In genomic region chr9:20620658-20621552, GRCh38 we compare ENCODE assay signal across 1 cellular context.
TF ChIP-seq lines count a peak whose summit lies in the region.

No MANE protein-coding gene starts in this region.

TF ChIP-seq in H1, 55 proteins besides CTCF, POLR2A, EP300 and RAD21 (continued from another document):
- TF ChIP-seq, protein P1, sequence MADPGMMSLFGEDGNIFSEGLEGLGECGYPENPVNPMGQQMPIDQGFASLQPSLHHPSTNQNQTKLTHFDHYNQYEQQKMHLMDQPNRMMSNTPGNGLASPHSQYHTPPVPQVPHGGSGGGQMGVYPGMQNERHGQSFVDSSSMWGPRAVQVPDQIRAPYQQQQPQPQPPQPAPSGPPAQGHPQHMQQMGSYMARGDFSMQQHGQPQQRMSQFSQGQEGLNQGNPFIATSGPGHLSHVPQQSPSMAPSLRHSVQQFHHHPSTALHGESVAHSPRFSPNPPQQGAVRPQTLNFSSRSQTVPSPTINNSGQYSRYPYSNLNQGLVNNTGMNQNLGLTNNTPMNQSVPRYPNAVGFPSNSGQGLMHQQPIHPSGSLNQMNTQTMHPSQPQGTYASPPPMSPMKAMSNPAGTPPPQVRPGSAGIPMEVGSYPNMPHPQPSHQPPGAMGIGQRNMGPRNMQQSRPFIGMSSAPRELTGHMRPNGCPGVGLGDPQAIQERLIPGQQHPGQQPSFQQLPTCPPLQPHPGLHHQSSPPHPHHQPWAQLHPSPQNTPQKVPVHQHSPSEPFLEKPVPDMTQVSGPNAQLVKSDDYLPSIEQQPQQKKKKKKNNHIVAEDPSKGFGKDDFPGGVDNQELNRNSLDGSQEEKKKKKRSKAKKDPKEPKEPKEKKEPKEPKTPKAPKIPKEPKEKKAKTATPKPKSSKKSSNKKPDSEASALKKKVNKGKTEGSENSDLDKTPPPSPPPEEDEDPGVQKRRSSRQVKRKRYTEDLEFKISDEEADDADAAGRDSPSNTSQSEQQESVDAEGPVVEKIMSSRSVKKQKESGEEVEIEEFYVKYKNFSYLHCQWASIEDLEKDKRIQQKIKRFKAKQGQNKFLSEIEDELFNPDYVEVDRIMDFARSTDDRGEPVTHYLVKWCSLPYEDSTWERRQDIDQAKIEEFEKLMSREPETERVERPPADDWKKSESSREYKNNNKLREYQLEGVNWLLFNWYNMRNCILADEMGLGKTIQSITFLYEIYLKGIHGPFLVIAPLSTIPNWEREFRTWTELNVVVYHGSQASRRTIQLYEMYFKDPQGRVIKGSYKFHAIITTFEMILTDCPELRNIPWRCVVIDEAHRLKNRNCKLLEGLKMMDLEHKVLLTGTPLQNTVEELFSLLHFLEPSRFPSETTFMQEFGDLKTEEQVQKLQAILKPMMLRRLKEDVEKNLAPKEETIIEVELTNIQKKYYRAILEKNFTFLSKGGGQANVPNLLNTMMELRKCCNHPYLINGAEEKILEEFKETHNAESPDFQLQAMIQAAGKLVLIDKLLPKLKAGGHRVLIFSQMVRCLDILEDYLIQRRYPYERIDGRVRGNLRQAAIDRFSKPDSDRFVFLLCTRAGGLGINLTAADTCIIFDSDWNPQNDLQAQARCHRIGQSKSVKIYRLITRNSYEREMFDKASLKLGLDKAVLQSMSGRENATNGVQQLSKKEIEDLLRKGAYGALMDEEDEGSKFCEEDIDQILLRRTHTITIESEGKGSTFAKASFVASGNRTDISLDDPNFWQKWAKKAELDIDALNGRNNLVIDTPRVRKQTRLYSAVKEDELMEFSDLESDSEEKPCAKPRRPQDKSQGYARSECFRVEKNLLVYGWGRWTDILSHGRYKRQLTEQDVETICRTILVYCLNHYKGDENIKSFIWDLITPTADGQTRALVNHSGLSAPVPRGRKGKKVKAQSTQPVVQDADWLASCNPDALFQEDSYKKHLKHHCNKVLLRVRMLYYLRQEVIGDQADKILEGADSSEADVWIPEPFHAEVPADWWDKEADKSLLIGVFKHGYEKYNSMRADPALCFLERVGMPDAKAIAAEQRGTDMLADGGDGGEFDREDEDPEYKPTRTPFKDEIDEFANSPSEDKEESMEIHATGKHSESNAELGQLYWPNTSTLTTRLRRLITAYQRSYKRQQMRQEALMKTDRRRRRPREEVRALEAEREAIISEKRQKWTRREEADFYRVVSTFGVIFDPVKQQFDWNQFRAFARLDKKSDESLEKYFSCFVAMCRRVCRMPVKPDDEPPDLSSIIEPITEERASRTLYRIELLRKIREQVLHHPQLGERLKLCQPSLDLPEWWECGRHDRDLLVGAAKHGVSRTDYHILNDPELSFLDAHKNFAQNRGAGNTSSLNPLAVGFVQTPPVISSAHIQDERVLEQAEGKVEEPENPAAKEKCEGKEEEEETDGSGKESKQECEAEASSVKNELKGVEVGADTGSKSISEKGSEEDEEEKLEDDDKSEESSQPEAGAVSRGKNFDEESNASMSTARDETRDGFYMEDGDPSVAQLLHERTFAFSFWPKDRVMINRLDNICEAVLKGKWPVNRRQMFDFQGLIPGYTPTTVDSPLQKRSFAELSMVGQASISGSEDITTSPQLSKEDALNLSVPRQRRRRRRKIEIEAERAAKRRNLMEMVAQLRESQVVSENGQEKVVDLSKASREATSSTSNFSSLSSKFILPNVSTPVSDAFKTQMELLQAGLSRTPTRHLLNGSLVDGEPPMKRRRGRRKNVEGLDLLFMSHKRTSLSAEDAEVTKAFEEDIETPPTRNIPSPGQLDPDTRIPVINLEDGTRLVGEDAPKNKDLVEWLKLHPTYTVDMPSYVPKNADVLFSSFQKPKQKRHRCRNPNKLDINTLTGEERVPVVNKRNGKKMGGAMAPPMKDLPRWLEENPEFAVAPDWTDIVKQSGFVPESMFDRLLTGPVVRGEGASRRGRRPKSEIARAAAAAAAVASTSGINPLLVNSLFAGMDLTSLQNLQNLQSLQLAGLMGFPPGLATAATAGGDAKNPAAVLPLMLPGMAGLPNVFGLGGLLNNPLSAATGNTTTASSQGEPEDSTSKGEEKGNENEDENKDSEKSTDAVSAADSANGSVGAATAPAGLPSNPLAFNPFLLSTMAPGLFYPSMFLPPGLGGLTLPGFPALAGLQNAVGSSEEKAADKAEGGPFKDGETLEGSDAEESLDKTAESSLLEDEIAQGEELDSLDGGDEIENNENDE (IDR thresholded peaks at IDR 0.05; ENCODE audit: insufficient replicate concordance, low read length) = no peak
- TF ChIP-seq SIX5 (IDR thresholded peaks at IDR 0.05; ENCODE audit: low read depth, low read length) (no peak), RXRA (IDR thresholded peaks at IDR 0.05; ENCODE audit: insufficient read depth, low read depth, low read length) (no peak), ASH2L (IDR thresholded peaks at IDR 0.05; ENCODE audit: low read length) (peak; percentile 47), CREB1 (IDR thresholded peaks at IDR 0.05) (no peak)
TF ChIP-seq in H1: peak in this region for 6.
